ENCODE assay signal across 16 cellular contexts in genomic region chr2:37771600-37772088, GRCh38.
DNase-seq lines count a peak whose midpoint lies in the region; ATAC-seq and TF ChIP-seq lines count a peak whose summit lies in the region.
"Had no signal": no experiment of that assay in that cellular context is flagged by ENCODE, and none has a peak within 500 bp of the region (broad histone marks: within the 10 kb centered on the region; RNA-seq: fewer than 3 reads in every experiment).

No MANE protein-coding gene starts in this region.

- intact Hi-C loops in psoas muscle (cut with DNase I): loop anchor here in 1 of 2 donors (5.0 kb wide), 1 partner anchor 354 kb away; no protein-coding TSS in a partner anchor

- 56 to 64% (median 63%) methylated on average over 3 of the region's 3 CpGs for WGBS in psoas muscle, 3 donors

- H3K4me2 ChIP-seq in BLaER1 treated with 17β-estradiol and CSF1 and Interleukin-3, amounts not matched to agents 10 nM and 100 nM: peak overlapping the region in 5 of 11 experiments; percentile 41 to 59 (median 57); a peak in 10 of 22 replicates
- H3K4me2 ChIP-seq: BLaER1 had no signal

- no peaks in the 10 kb centered on the region for H3K36me3 ChIP-seq in BLaER1 treated with 17β-estradiol and CSF1 and Interleukin-3, amounts not matched to agents 10 nM and 100 nM
- H3K36me3 ChIP-seq in SJSA1: no peaks in the 10 kb centered on the region
- H3K36me3 ChIP-seq in psoas muscle (ENCODE audit: insufficient read depth in 1 of 2, low read depth in 1 of 2): no peaks in the 10 kb centered on the region
- H3K36me3 ChIP-seq: BLaER1, left lung had no signal

- H3K9me3 ChIP-seq in BLaER1 treated with 17β-estradiol and CSF1 and Interleukin-3, amounts not matched to agents 10 nM and 100 nM (replicated peaks in 1 of 11): peaks cover 9 to 47% (median 30%) of the 10 kb centered on the region in 11 experiments; a peak in 21 of 22 replicates
- no peaks in the 10 kb centered on the region for H3K9me3 ChIP-seq in SJSA1 (replicated peaks)
- H3K9me3 ChIP-seq in psoas muscle: no peaks in the 10 kb centered on the region
- H3K9me3 ChIP-seq: left lung had no signal

- peak in 1 of 2 experiments; percentile 56 for DNase-seq in SJSA1 (ENCODE audit: low read depth in 1 of 2, low spot score in 2 of 2)
- peak; percentile 90 for DNase-seq in fibroblast of villous mesenchyme (ENCODE audit: low read depth)
- no peak for DNase-seq in psoas muscle
- no peak for DNase-seq in glomerular visceral epithelial cell (ENCODE audit: extremely low spot score)
- DNase-seq in GDM1 (lab: John Stamatoyannopoulos, UW): no peak
- DNase-seq: activated CD4-positive, alpha-beta T cell treated with anti-CD3 and anti-CD28 coated beads, Interleukin-2, amount 50 U/mL, for 4 hours; aorta; effector memory CD8-positive, alpha-beta T cell; H7; nucleus accumbens had no signal

- peak overlapping the region in 8 of 11 experiments; percentile 10 to 97 (median 36); a peak in 11 of 22 replicates for H3K27ac ChIP-seq in BLaER1 treated with 17β-estradiol and CSF1 and Interleukin-3, amounts not matched to agents 10 nM and 100 nM
- H3K27ac ChIP-seq in SJSA1 (peak overlapping the region; percentile 25), psoas muscle (no peak overlapping the region)
- H3K27ac ChIP-seq: BLaER1, left lung had no signal

- ATAC-seq in psoas muscle: no peak
- ATAC-seq in HG02759 (IDR thresholded peaks at IDR 0.05; ENCODE audit: unreplicated experiment): no peak
- no peak for ATAC-seq in GM21723 (IDR thresholded peaks at IDR 0.05; ENCODE audit: unreplicated experiment)
- ATAC-seq: activated T-helper 17 cell treated with anti-CD3 and anti-CD28 coated beads, Interleukin-2, amount 50 U/mL, for 72 hours; effector memory CD8-positive, alpha-beta T cell; left lung had no signal

- no peaks in the 10 kb centered on the region for H4K20me1 ChIP-seq in BLaER1 treated with 17β-estradiol and CSF1 and Interleukin-3, amounts not matched to agents 10 nM and 100 nM
- H4K20me1 ChIP-seq: BLaER1 had no signal

- no peaks in the 10 kb centered on the region for H3K27me3 ChIP-seq in BLaER1 treated with 17β-estradiol and CSF1 and Interleukin-3, amounts not matched to agents 10 nM and 100 nM
- no peaks in the 10 kb centered on the region for H3K27me3 ChIP-seq in SJSA1 (replicated peaks)
- H3K27me3 ChIP-seq in psoas muscle (ENCODE audit: insufficient read depth in 3 of 3, low read length in 2 of 3): no peaks in the 10 kb centered on the region
- H3K27me3 ChIP-seq: BLaER1, left lung had no signal

- peak overlapping the region in 1 of 11 experiments; percentile 34; a peak in 3 of 22 replicates for H3K9ac ChIP-seq in BLaER1 treated with 17β-estradiol and CSF1 and Interleukin-3, amounts not matched to agents 10 nM and 100 nM
- H3K9ac ChIP-seq: BLaER1 had no signal

- TF ChIP-seq CTCF in fibroblast of villous mesenchyme (IDR thresholded peaks at IDR 0.05; ENCODE audit: insufficient read depth, low read depth, low read length): no peak
- TF ChIP-seq CTCF in psoas muscle (IDR thresholded peaks at IDR 0.05): no peak

- peaks cover 14 to 73% (median 39%) of the 10 kb centered on the region in 10 experiments for H3K4me1 ChIP-seq in BLaER1 treated with 17β-estradiol and CSF1 and Interleukin-3, amounts not matched to agents 10 nM and 100 nM
- H3K4me1 ChIP-seq in SJSA1 (replicated peaks): peaks cover 60% of the 10 kb centered on the region
- H3K4me1 ChIP-seq in psoas muscle: peaks cover 21% of the 10 kb centered on the region

- H3K4me3 ChIP-seq in BLaER1 treated with 17β-estradiol and CSF1 and Interleukin-3, amounts not matched to agents 10 nM and 100 nM: no peak overlapping the region
- no peak overlapping the region for H3K4me3 ChIP-seq in SJSA1
- no peak overlapping the region for H3K4me3 ChIP-seq in fibroblast of villous mesenchyme (ENCODE audit: low read depth, low read length)
- peak overlapping the region; percentile 32 for H3K4me3 ChIP-seq in psoas muscle
- H3K4me3 ChIP-seq: BLaER1, left lung had no signal
